9 cellular contexts compared by ENCODE assay signal in the genomic region with DNA sequence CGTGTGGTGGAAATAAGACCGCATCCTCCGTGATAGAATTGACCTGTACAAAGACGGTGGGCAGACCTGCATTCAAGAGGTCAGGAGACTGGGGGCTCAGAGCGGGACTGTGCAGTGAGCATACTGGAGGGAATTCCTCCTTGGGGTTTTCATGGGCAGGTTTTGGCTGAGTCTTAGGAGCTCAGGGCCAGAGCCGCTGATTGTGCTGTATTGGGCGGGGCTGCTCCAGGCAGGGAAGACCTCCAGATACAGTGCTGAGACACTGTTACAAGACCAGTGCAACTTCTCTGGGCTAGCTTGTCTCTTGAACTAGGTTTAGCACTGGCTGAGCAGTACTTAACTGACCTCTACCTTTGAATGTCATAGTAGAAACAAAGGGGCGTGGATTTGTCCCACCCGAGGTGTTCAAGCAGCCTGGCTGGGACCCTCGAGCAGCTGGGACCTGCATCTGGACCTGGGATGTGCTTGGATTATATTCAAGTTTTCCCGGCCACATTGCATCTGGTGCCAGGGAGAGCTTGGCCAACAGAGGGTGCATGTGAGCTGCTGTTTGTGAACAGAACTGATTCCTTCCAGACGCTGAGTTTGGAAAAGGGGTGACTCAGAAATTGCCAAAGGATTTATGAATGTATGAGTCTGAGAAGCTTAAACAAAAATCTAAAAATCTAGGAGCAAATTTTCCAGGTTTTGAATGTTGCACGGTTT. TPM values are rescaled to one million over a fixed set of nuclear protein-coding genes. Genes with fewer than 3 reads are reported as not detected.
A peak's percentile ranks its signal among the peaks of the same experiment; 100 is the strongest.
DNase-seq lines count a peak whose midpoint lies in the region; ATAC-seq, FAIRE-seq and TF ChIP-seq lines count a peak whose summit lies in the region.
"Had no signal": no experiment of that assay in that cellular context is flagged by ENCODE, and none has a peak within 500 bp of the region (broad histone marks: within the 10 kb centered on the region; RNA-seq: fewer than 3 reads in every experiment).

No MANE protein-coding gene starts in this region.

- peak; percentile 91 for DNase-seq in ELR (ENCODE audit: low read depth)
- DNase-seq in LoVo (ENCODE audit: low spot score), result peak; percentile 9
- peak; percentile 71 for DNase-seq in brain microvascular endothelial cell
- peak; percentile 78 for DNase-seq in iris pigment epithelial cell (ENCODE audit: low read depth)
- DNase-seq in stromal cell of bone marrow (ENCODE audit: low read depth), result peak; percentile 88
- no peak for DNase-seq in T-helper 9 cell
- no peak for DNase-seq in GM12891 (ENCODE audit: insufficient read length, low spot score)

- FAIRE-seq in GM12891 (lab: Jason Lieb, UNC), result no peak

- peak; percentile 94 for TF ChIP-seq CTCF in brain microvascular endothelial cell (IDR thresholded peaks at IDR 0.05; ENCODE audit: low read depth, low read length, missing control alignments)

- no peaks in the 10 kb centered on the region for H3K27me3 ChIP-seq in brain microvascular endothelial cell (replicated peaks)

- H3K27ac ChIP-seq in brain microvascular endothelial cell, result no peak overlapping the region

- ATAC-seq in GM19455 (IDR thresholded peaks at IDR 0.05; ENCODE audit: unreplicated experiment), result no peak
- ATAC-seq: T-cell had no signal

- TF ChIP-seq POLR2A in GM12891 (IDR thresholded peaks at IDR 0.05; ENCODE audit: low read depth, low read length), result no peak

- in situ Hi-C loops in brain microvascular endothelial cell (cut with HindIII; ENCODE audit: low pct_ligation_motif_present, low sequenced_read_pairs), result no loop called here

- H3K36me3 ChIP-seq in brain microvascular endothelial cell (replicated peaks), result peaks cover 68% of the 10 kb centered on the region

- H3K4me3 ChIP-seq in brain microvascular endothelial cell (ENCODE audit: low read depth, low read length), result no peak overlapping the region

TF ChIP-seq in GM12891, 5 proteins besides CTCF, POLR2A, EP300 and RAD21:
- TF ChIP-seq PAX5 (IDR thresholded peaks at IDR 0.05; ENCODE audit: insufficient read depth, low read length, severe bottlenecking), result no peak
- no peak for TF ChIP-seq TAF1 (IDR thresholded peaks at IDR 0.05; ENCODE audit: low read depth, low read length)
- TF ChIP-seq POLR2AphosphoS5 (IDR thresholded peaks at IDR 0.05; ENCODE audit: low read depth, low read length), result no peak
- TF ChIP-seq SPI1 (IDR thresholded peaks at IDR 0.05; ENCODE audit: low read depth, low read length), result no peak
- no peak for TF ChIP-seq POU2F2 (IDR thresholded peaks at IDR 0.05; ENCODE audit: low read depth, low read length)

RNA-seq across cellular contexts. Expression of a gene that starts 33.4 kb away (rescaled TPM):
- 1.2 TPM for polyA plus RNA-seq in GM12891 (2012; ENCODE audit: low read depth, missing spikeins)

Comparison
In these comparisons a context has a peak if more than half of its experiments do, and no peak if none do; other contexts are left out.
1. DNase-seq: peak in ELR (single experiment), LoVo (single experiment), brain microvascular endothelial cell (single experiment), iris pigment epithelial cell (single experiment) and stromal cell of bone marrow (single experiment); none in T-helper 9 cell (single experiment) and GM12891 (single experiment).